In the genomic region with DNA sequence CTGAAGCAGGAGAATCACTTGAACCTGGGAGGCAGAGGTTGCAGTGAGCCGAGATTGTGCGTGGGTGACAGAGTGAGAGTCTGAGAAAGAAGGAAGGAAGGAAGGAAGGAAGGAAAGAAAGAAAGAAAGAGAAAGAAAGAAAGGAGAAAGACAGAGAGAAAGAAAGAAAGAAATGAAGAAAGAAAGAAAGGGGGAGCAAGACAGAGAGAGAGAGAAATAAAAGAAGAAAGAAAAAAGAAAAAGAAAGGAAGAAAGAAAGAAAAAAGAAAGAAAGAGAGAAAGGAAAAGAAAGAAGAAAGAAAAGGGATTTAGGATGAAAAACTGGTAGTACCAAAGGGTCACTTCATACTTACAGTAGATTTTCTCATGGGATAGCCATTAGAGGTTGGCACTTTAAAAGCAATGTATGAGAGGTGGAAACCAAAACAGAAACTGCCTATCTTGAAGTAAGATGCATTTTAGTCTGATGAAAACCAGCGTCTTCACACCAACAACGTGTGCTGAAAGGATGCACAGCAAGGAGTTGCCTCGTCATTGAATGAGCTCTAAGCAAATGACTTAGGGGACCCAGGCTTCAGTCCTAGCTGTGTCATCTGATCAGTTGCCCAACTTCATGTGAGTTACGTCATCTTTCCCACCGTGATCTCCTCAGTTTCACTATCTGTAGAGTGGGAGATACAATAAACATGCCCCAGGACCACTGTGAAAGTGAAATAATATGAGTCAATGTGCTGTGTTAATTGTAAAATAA, we compare ENCODE assay signal across 9 cellular contexts.
DNase-seq lines count a peak whose midpoint lies in the region; ATAC-seq and FAIRE-seq lines count a peak whose summit lies in the region.
"Had no signal": no experiment of that assay in that cellular context is flagged by ENCODE, and none has a peak within 500 bp of the region (broad histone marks: within the 10 kb centered on the region; RNA-seq: fewer than 3 reads in every experiment).

No MANE protein-coding gene starts in this region.

- no peaks in the 10 kb centered on the region for H3K27me3 Mint-ChIP-seq in activated CD4-positive, alpha-beta memory T cell treated with anti-CD3 and anti-CD28 coated beads, Interleukin-2, amount 10 ng/mL, durations not matched to agents 7 days and 5 days

- FAIRE-seq in HTR-8/SVneo (lab: Jason Lieb, UNC) = no peak

- no peaks in the 10 kb centered on the region for H3K9me3 ChIP-seq in mesenchymal stem cell (ENCODE audit: control insufficient read depth, low read length)
- H3K9me3 ChIP-seq: BLaER1 had no signal

- H3K18ac ChIP-seq in mesenchymal stem cell (ENCODE audit: low read depth in 1 of 2, low read length in 2 of 2) = no peak overlapping the region

- POLR2A ChIA-PET in activated CD4-positive, alpha-beta memory T cell treated with anti-CD3 and anti-CD28 coated beads, Interleukin-2, amount 10 ng/mL, durations not matched to agents 7 days and 5 days (lab: Charles Lee) = interaction anchor here (0.6 to 9.1 kb wide), 12 partner anchors 12 to 167 kb away, joined by 3 to 102 read pairs (median 5); a partner anchor contains a TSS

- H2BK15ac ChIP-seq in mesenchymal stem cell (ENCODE audit: low read depth, poor library complexity, severe bottlenecking) = no peak overlapping the region

- no peak overlapping the region for H4K91ac ChIP-seq in mesenchymal stem cell (ENCODE audit: low read length)

- H3K14ac ChIP-seq in mesenchymal stem cell (ENCODE audit: low read length in 2 of 2) = no peak overlapping the region

- no peak overlapping the region for H4K8ac ChIP-seq in mesenchymal stem cell (ENCODE audit: low read length)

- no peak overlapping the region for H3K9ac ChIP-seq in mesenchymal stem cell (ENCODE audit: low read length)
- H3K9ac ChIP-seq: BLaER1 had no signal

- WGBS in mesenchymal stem cell = 94% methylated on average over 7 of the region's 7 CpGs

- no peak overlapping the region for H2BK5ac ChIP-seq in mesenchymal stem cell (ENCODE audit: low read depth, low read length, poor library complexity, severe bottlenecking)

- H3K4me1 ChIP-seq in mesenchymal stem cell (ENCODE audit: control insufficient read depth, insufficient read depth, low read depth, low read length) = peaks cover 15% of the 10 kb centered on the region
- H3K4me1 ChIP-seq: BLaER1 had no signal

- peak overlapping the region; percentile 98 for H3K27ac ChIP-seq in mesenchymal stem cell (ENCODE audit: low read length, poor library complexity, severe bottlenecking)
- H3K27ac ChIP-seq: BLaER1 had no signal

- no peaks in the 10 kb centered on the region for H3K36me3 ChIP-seq in mesenchymal stem cell (ENCODE audit: control insufficient read depth in 1 of 2, insufficient read depth in 2 of 2, low read depth in 1 of 2, low read length in 2 of 2)

- H2BK120ac ChIP-seq in mesenchymal stem cell (ENCODE audit: low read depth, low read length) = no peak overlapping the region

- peak overlapping the region; percentile 31 for H2AK5ac ChIP-seq in mesenchymal stem cell (ENCODE audit: low read length, severe bottlenecking)

- no peak overlapping the region for H3K23ac ChIP-seq in mesenchymal stem cell (ENCODE audit: low read length in 2 of 2)

- peak; percentile 82 for DNase-seq in activated effector memory CD4-positive, alpha-beta T cell treated with anti-CD3 and anti-CD28 coated beads, Interleukin-2, amount 50 U/mL, for 16 hours
- DNase-seq in activated effector memory CD4-positive, alpha-beta T cell treated with Interleukin-2 at 50 U/mL for 16 hours = no peak
- peak; percentile 64 for DNase-seq in activated CD4-positive, alpha-beta memory T cell treated with anti-CD3 and anti-CD28 coated beads, Interleukin-2, amount 10 ng/mL, durations not matched to agents 7 days and 5 days
- DNase-seq in mesenchymal stem cell (no peak), RPMI8226 (no peak), NCI-H1417 treated with DMSO at 0.1 percent for 48 hours (lab: John Stamatoyannopoulos, UW) (no peak), HTR-8/SVneo (ENCODE audit: insufficient read length, low spot score) (no peak)

- H3K4me3 Mint-ChIP-seq in activated CD4-positive, alpha-beta memory T cell treated with anti-CD3 and anti-CD28 coated beads, Interleukin-2, amount 10 ng/mL, durations not matched to agents 7 days and 5 days = peak overlapping the region; percentile 12

- H3K4me3 ChIP-seq in mesenchymal stem cell (ENCODE audit: insufficient read depth in 1 of 2, low read depth in 1 of 2, low read length in 2 of 2) = no peak overlapping the region
- H3K4me3 ChIP-seq: BLaER1 had no signal

- H3K27ac Mint-ChIP-seq in activated CD4-positive, alpha-beta memory T cell treated with anti-CD3 and anti-CD28 coated beads, Interleukin-2, amount 10 ng/mL, durations not matched to agents 7 days and 5 days = peak overlapping the region; percentile 62

- no peaks in the 10 kb centered on the region for H3K27me3 ChIP-seq in mesenchymal stem cell (ENCODE audit: control insufficient read depth in 1 of 2, insufficient read depth in 1 of 2, low read length in 2 of 2)
- H3K27me3 ChIP-seq: BLaER1 had no signal

- peaks cover 4% of the 10 kb centered on the region for H3K9me3 Mint-ChIP-seq in activated CD4-positive, alpha-beta memory T cell treated with anti-CD3 and anti-CD28 coated beads, Interleukin-2, amount 10 ng/mL, durations not matched to agents 7 days and 5 days

- no peaks in the 10 kb centered on the region for H3K79me1 ChIP-seq in mesenchymal stem cell (replicated peaks; ENCODE audit: low read length, poor library complexity, severe bottlenecking)

- ATAC-seq in HG03066 (IDR thresholded peaks at IDR 0.05; ENCODE audit: low read depth, unreplicated experiment) = peak; percentile 66

- CTCF ChIA-PET in activated CD4-positive, alpha-beta memory T cell treated with anti-CD3 and anti-CD28 coated beads, Interleukin-2, amount 10 ng/mL, durations not matched to agents 7 days and 5 days (lab: Charles Lee) = interaction anchor here (1.2 to 4.0 kb wide), 5 partner anchors 15 to 195 kb away, joined by 3 to 22 read pairs (median 3); no protein-coding TSS in a partner anchor

- H3K4me1 Mint-ChIP-seq in activated CD4-positive, alpha-beta memory T cell treated with anti-CD3 and anti-CD28 coated beads, Interleukin-2, amount 10 ng/mL, durations not matched to agents 7 days and 5 days = peaks cover 74% of the 10 kb centered on the region

- peaks cover 65% of the 10 kb centered on the region for H3K36me3 Mint-ChIP-seq in activated CD4-positive, alpha-beta memory T cell treated with anti-CD3 and anti-CD28 coated beads, Interleukin-2, amount 10 ng/mL, durations not matched to agents 7 days and 5 days (ENCODE audit: low read depth)

- peak overlapping the region in 1 of 2 experiments; percentile 72 for H2BK12ac ChIP-seq in mesenchymal stem cell (ENCODE audit: low read length in 2 of 2)

- no peak overlapping the region for H3K4me2 ChIP-seq in mesenchymal stem cell (ENCODE audit: low read length, poor library complexity, severe bottlenecking)
- H3K4me2 ChIP-seq: BLaER1 had no signal

- no peak overlapping the region for H3K4ac ChIP-seq in mesenchymal stem cell (ENCODE audit: low read depth in 1 of 2, low read length in 2 of 2)

- H2AFZ ChIP-seq in mesenchymal stem cell (ENCODE audit: low read depth, low read length) = no peak overlapping the region

Comparison
In these comparisons a context has a peak if more than half of its experiments do, and no peak if none do; other contexts are left out.
1. DNase-seq: peak in activated effector memory CD4-positive, alpha-beta T cell treated with anti-CD3 and anti-CD28 coated beads, Interleukin-2, amount 50 U/mL, for 16 hours (single experiment) and activated CD4-positive, alpha-beta memory T cell treated with anti-CD3 and anti-CD28 coated beads, Interleukin-2, amount 10 ng/mL, durations not matched to agents 7 days and 5 days (single experiment); none in activated effector memory CD4-positive, alpha-beta T cell treated with Interleukin-2 at 50 U/mL for 16 hours (single experiment), mesenchymal stem cell (single experiment), RPMI8226 (single experiment), NCI-H1417 treated with DMSO at 0.1 percent for 48 hours (single experiment) and HTR-8/SVneo (single experiment).